Comparison of ENCODE assay signal across 8 cellular contexts in the genomic region with DNA sequence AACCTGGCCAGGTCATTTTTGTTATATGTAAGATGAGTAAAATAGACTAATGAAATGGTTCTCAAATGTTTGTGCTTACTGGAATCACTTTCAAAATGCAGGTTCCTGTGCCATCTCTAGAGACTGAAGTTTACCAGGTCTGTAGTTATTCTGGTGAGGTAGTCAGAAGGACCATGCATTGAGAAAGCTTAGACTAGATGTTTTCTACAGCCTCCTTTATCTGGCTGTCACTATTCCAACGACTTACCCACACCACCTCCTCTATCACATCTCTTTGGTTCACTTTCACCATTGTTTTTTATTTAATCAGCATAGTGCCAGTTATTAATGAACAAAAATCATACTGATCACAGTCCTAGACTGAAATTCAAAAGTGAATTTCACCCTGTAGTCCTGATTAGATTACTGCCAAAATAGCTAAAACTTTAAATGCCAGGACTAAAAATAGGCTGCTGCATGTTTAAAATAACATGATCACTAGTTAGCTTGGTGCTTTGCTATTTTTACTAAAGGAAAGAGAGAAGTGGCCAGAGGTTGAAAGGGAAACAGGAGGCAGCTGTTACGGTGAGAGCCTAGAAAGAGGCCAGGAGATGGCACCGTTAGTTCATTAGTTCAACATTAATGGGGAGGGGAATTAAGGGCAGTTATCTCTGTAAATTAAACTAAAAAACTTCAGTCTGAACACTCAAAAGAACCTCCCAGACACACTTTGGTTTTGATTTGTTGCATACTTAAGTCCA. TPM values are rescaled to one million over a fixed set of nuclear protein-coding genes. Genes with fewer than 3 reads are reported as not detected.
DNase-seq lines count a peak whose midpoint lies in the region; ATAC-seq and TF ChIP-seq lines count a peak whose summit lies in the region.

No MANE protein-coding gene starts in this region.

- no peaks in the 10 kb centered on the region for H3K9me3 Mint-ChIP-seq in GM23338

- H3K4me2 ChIP-seq in GM23338, result no peak overlapping the region
- no peak overlapping the region for H3K4me2 ChIP-seq in neuronal stem cell (ENCODE audit: insufficient read depth, low read length, poor library complexity, severe bottlenecking)

- H4K20me1 ChIP-seq in GM23338 (replicated peaks; ENCODE audit: insufficient read depth), result no peaks in the 10 kb centered on the region

- no peak overlapping the region for H3K4me3 ChIP-seq in GM23338
- no peak overlapping the region for H3K4me3 ChIP-seq in heart right ventricle
- H3K4me3 ChIP-seq in neuronal stem cell (ENCODE audit: low read length in 2 of 2), result no peak overlapping the region

- no peak overlapping the region for H3K27ac Mint-ChIP-seq in GM23338

- H3K9me3 ChIP-seq in heart right ventricle, result no peaks in the 10 kb centered on the region
- no peaks in the 10 kb centered on the region for H3K9me3 ChIP-seq in neuronal stem cell (replicated peaks in 1 of 2; ENCODE audit: control insufficient read depth in 2 of 2, insufficient read depth in 1 of 2, low read depth in 1 of 2, low read length in 2 of 2)

- TF ChIP-seq CTCF in GM10266 (IDR thresholded peaks at IDR 0.05; ENCODE audit: control insufficient read depth, insufficient read depth, low read depth, missing control alignments), result peak; percentile 45
- TF ChIP-seq CTCF in GM23338 (conservative IDR thresholded peaks at IDR 0.05; ENCODE audit: low read depth in 2 of 2), result peak; percentile 61 to 78
- TF ChIP-seq CTCF in heart right ventricle (IDR thresholded peaks at IDR 0.05), result peak in 7 of 9 donors; percentile 29 to 62 (median 42)

- no peak overlapping the region for H4K8ac ChIP-seq in neuronal stem cell (ENCODE audit: low read depth, low read length)

- H3K36me3 ChIP-seq in GM23338 (ENCODE audit: insufficient read depth) (no peaks in the 10 kb centered on the region), heart right ventricle (no peaks in the 10 kb centered on the region), neuronal stem cell (replicated peaks in 1 of 2; ENCODE audit: control insufficient read depth in 2 of 2, insufficient read depth in 2 of 2, low read length in 2 of 2) (no peaks in the 10 kb centered on the region)

- no peaks in the 10 kb centered on the region for H3K27me3 Mint-ChIP-seq in GM23338 (ENCODE audit: insufficient read depth, low read depth, poor library complexity)

- no peak overlapping the region for H4K91ac ChIP-seq in neuronal stem cell (ENCODE audit: low read depth, low read length, poor library complexity)

- H2AK5ac ChIP-seq in neuronal stem cell (ENCODE audit: low read depth, low read length), result no peak overlapping the region

- 1 to 7% methylated on average over 3 of the region's 3 CpGs for WGBS in heart right ventricle, 2 donors
- no CpG with 5 or more reads among the region's 3 CpGs for WGBS in neuronal stem cell (ENCODE audit: extremely low coverage in 2 of 2, insufficient read length in 2 of 2, insufficient replicate concordance in 1 of 2), 2 donors

- H3K27me3 ChIP-seq in GM23338 (ENCODE audit: insufficient read depth), result no peaks in the 10 kb centered on the region
- no peaks in the 10 kb centered on the region for H3K27me3 ChIP-seq in heart right ventricle
- peaks cover 0 to 6% (median 0%) of the 10 kb centered on the region in 3 experiments for H3K27me3 ChIP-seq in neuronal stem cell (ENCODE audit: control insufficient read depth in 3 of 3, insufficient read depth in 3 of 3, low read depth in 1 of 3, low read length in 3 of 3)

- H3F3A ChIP-seq in GM23338 (replicated peaks; ENCODE audit: low read depth), result no peaks in the 10 kb centered on the region

- peaks cover 2% of the 10 kb centered on the region; the same call in 1 of the 2 replicates for H3K9me2 ChIP-seq in GM23338 (ENCODE audit: insufficient read depth)

- ATAC-seq in GM23338 (peak; percentile 74), heart right ventricle (peak; percentile 79 to 92 (median 86)), HG02763 (IDR thresholded peaks at IDR 0.05; ENCODE audit: unreplicated experiment) (no peak)

- H3K27ac ChIP-seq in GM23338 (ENCODE audit: low read depth) (no peak overlapping the region), heart right ventricle (peak overlapping the region in 6 of 10 donors; percentile 18 to 85 (median 70)), neuronal stem cell (replicated peaks; ENCODE audit: low read length) (no peak overlapping the region)

- no peak overlapping the region for H2BK5ac ChIP-seq in neuronal stem cell (ENCODE audit: low read length)

- no peak overlapping the region for H3K14ac ChIP-seq in neuronal stem cell (ENCODE audit: low read length)

- no peak overlapping the region for H3K4me3 Mint-ChIP-seq in GM23338

- no peak overlapping the region for H2BK120ac ChIP-seq in neuronal stem cell (ENCODE audit: low read depth, low read length)

- H3K79me2 ChIP-seq in GM23338 (replicated peaks; ENCODE audit: insufficient read depth), result no peaks in the 10 kb centered on the region

- H3K79me1 ChIP-seq in neuronal stem cell (ENCODE audit: low read depth, low read length), result no peaks in the 10 kb centered on the region

- no peak overlapping the region for H3K4ac ChIP-seq in neuronal stem cell (ENCODE audit: low read length)

- H3K9ac ChIP-seq in neuronal stem cell (ENCODE audit: low read depth, low read length, poor library complexity), result no peak overlapping the region

- H3K18ac ChIP-seq in neuronal stem cell (ENCODE audit: low read length), result no peak overlapping the region

- H3K36me3 Mint-ChIP-seq in GM23338 (ENCODE audit: low read depth), result no peaks in the 10 kb centered on the region

- H2BK15ac ChIP-seq in neuronal stem cell (ENCODE audit: low read length), result no peak overlapping the region

- H3K4me1 ChIP-seq in GM23338 (ENCODE audit: insufficient read depth), result no peaks in the 10 kb centered on the region
- H3K4me1 ChIP-seq in heart right ventricle, result peaks cover 0 to 28% (median 8%) of the 10 kb centered on the region in 9 donors
- peaks cover 0 to 7% of the 10 kb centered on the region in 2 donors for H3K4me1 ChIP-seq in neuronal stem cell (ENCODE audit: control insufficient read depth in 2 of 2, insufficient read depth in 1 of 2, low read depth in 1 of 2, low read length in 2 of 2)

- no peak overlapping the region for H3K23ac ChIP-seq in neuronal stem cell (ENCODE audit: low read depth, low read length, poor library complexity)

- H2BK12ac ChIP-seq in neuronal stem cell (ENCODE audit: low read length), result no peak overlapping the region

- intact Hi-C loops in heart right ventricle (cut with DNase I), result loop anchor here in 9 of 10 donors (2.0 to 5.0 kb wide), 4 partner anchors 192 to 252 kb away; partner anchors contain the start of gene IL3 (in 1 of the 9)

- DNase-seq in GM10266 (ENCODE audit: extremely low spot score) (peak; percentile 48), GM23338 (ENCODE audit: low spot score) (peak; percentile 59), RKO (ENCODE audit: low spot score) (peak; percentile 41), heart right ventricle (no peak), NCI-H2081 treated with DMSO at 0.1 percent for 48 hours (lab: John Stamatoyannopoulos, UW) (no peak), cortex of kidney (lab: John Stamatoyannopoulos, UW) (no peak), neuronal stem cell (ENCODE audit: low spot score) (no peak)

- H3K4me1 Mint-ChIP-seq in GM23338, result peaks cover 7% of the 10 kb centered on the region

- H2AFZ ChIP-seq in GM23338 (no peak overlapping the region), neuronal stem cell (ENCODE audit: low read length) (no peak overlapping the region)

TF ChIP-seq in GM23338, 12 proteins besides CTCF, POLR2A, EP300 and RAD21 (continues in another document):
- TF ChIP-seq STAT1 (IDR thresholded peaks at IDR 0.05; ENCODE audit: unreplicated experiment), result no peak
- no peak for TF ChIP-seq EZH2 (IDR thresholded peaks at IDR 0.05; ENCODE audit: low read depth, unreplicated experiment)
- no peak for TF ChIP-seq ZNF331 (CRISPR knock-in tag; IDR thresholded peaks at IDR 0.05; ENCODE audit: low read depth)

RNA-seq across cellular contexts. Expression of gene FNIP1, which starts 13.9 kb away (rescaled TPM):
- 20.7 and 27.9 TPM in 2 replicates for total RNA-seq in GM23338 (2014; rRNA removed; shearing (Covaris generic))
- polyA plus RNA-seq in GM23338 (2016; fragmentation: Nextera tagmentation; extraction: Ambion mirVana) (7.7 and 8.2 TPM in 2 replicates), heart right ventricle (1 to 10 TPM; 2.8 to 6.1 TPM)
- 10 to 100 TPM; 24.2 to 41.7 (median 34.1) TPM for total RNA-seq in heart right ventricle
- polyA plus RNA-seq in neuronal stem cell (2013, experiment 1 of 2), result 8.7 TPM
- polyA plus RNA-seq in neuronal stem cell (2013, experiment 2 of 2), result 8.9 TPM

Comparison
In these comparisons a context has a peak if more than half of its experiments do, and no peak if none do; other contexts are left out.
1. DNase-seq: peak in GM10266 (single experiment), GM23338 (single experiment) and RKO (single experiment); none in heart right ventricle (0 of 2), NCI-H2081 treated with DMSO at 0.1 percent for 48 hours (single experiment), cortex of kidney (single experiment) and neuronal stem cell (single experiment).
2. H3K27ac ChIP-seq: peak in heart right ventricle (6 of 10); none in GM23338 (single experiment) and neuronal stem cell (single experiment).
3. Peak in every context shown above with its lines, with median percentiles within 50 percentile points of each other: CTCF ChIP-seq.